In the genomic region with DNA sequence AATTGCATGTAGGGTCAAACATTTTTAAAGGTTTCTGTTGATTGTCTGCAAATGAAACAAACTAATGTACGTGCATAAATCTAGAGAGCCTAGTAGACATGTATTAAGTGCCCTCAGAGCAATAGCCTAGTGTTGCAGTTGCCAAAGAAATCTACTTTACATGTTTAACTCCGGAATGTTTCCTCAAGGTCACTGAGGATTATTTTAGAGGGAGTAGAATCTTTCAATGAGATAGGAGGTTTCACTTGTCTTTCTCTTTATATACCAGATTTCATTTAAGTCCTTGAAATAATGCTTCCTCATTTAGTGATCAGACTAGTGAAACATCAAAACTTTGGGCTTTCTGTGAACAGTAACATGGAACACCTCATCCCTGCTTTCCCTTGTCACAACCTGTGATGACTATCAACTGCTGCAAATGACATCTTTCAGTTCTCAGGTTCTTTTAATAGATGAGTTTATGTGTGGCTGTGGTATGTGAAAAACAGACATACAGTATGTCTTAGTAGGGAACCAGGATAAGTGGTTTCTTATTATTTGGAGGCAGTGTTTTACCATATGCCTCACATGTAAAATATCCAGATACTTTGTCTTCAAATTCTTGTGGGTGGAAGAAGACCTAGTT, we compare ENCODE assay signal across 19 cellular contexts. TPM values are rescaled to one million over a fixed set of nuclear protein-coding genes. Genes with fewer than 3 reads are reported as not detected.
DNase-seq lines count a peak whose midpoint lies in the region; ATAC-seq, FAIRE-seq and TF ChIP-seq lines count a peak whose summit lies in the region.
"Had no signal": no experiment of that assay in that cellular context is flagged by ENCODE, and none has a peak within 500 bp of the region (broad histone marks: within the 10 kb centered on the region; RNA-seq: fewer than 3 reads in every experiment).

No MANE protein-coding gene starts in this region.

- peak overlapping the region; percentile 90 for H3K27ac ChIP-seq in SJCRH30
- H3K27ac ChIP-seq in tibial artery = no peak overlapping the region
- H3K27ac ChIP-seq in substantia nigra (ENCODE audit: low read depth, low read length, poor library complexity, severe bottlenecking) = no peak overlapping the region

- H3K27me3 Mint-ChIP-seq in mesothelial cell of epicardium (ENCODE audit: low read depth) = no peaks in the 10 kb centered on the region
- no peaks in the 10 kb centered on the region for H3K27me3 Mint-ChIP-seq in activated CD4-positive, alpha-beta T cell treated with anti-CD3 and anti-CD28 coated beads for 36 hours
- H3K27me3 Mint-ChIP-seq: activated CD4-positive, alpha-beta T cell treated with anti-CD3 and anti-CD28 coated beads, Interleukin-2, amount 10 ng/mL, durations not matched to agents 7 days and 5 days; CD4-positive, CD25-positive, alpha-beta regulatory T cell had no signal

- peaks cover 9% of the 10 kb centered on the region for H3K36me3 Mint-ChIP-seq in mesothelial cell of epicardium
- H3K36me3 Mint-ChIP-seq in activated CD4-positive, alpha-beta T cell treated with anti-CD3 and anti-CD28 coated beads for 36 hours (ENCODE audit: low read depth) = peaks cover 29% of the 10 kb centered on the region

- peak overlapping the region; percentile 71 for H3K4me3 ChIP-seq in SJCRH30
- H3K4me3 ChIP-seq in tibial artery = no peak overlapping the region

- H3K36me3 ChIP-seq in SJCRH30 (peaks cover 9% of the 10 kb centered on the region), tibial artery (no peaks in the 10 kb centered on the region)

- no peaks in the 10 kb centered on the region for H3K9me3 Mint-ChIP-seq in mesothelial cell of epicardium
- H3K9me3 Mint-ChIP-seq in activated CD4-positive, alpha-beta T cell treated with anti-CD3 and anti-CD28 coated beads for 36 hours (ENCODE audit: low read depth) = no peaks in the 10 kb centered on the region
- H3K9me3 Mint-ChIP-seq: activated CD4-positive, alpha-beta T cell treated with anti-CD3 and anti-CD28 coated beads, Interleukin-2, amount 10 ng/mL, durations not matched to agents 7 days and 5 days; CD4-positive, CD25-positive, alpha-beta regulatory T cell had no signal

- H3K27me3 ChIP-seq in SJCRH30 = no peaks in the 10 kb centered on the region
- no peaks in the 10 kb centered on the region for H3K27me3 ChIP-seq in tibial artery

- CTCF ChIA-PET in activated CD4-positive, alpha-beta T cell treated with anti-CD3 and anti-CD28 coated beads for 36 hours (lab: Charles Lee) = no interaction called here

- FAIRE-seq in H54 (lab: Jason Lieb, UNC) = peak; percentile 75

- no peak for ATAC-seq in left colon
- ATAC-seq in activated CD4-positive, alpha-beta T cell treated with anti-CD3 and anti-CD28 coated beads for 36 hours = no peak

- H3K9me3 ChIP-seq in SJCRH30 (replicated peaks) (no peaks in the 10 kb centered on the region), tibial artery (no peaks in the 10 kb centered on the region)

- no peak overlapping the region for H3K27ac Mint-ChIP-seq in mesothelial cell of epicardium
- H3K27ac Mint-ChIP-seq in activated CD4-positive, alpha-beta T cell treated with anti-CD3 and anti-CD28 coated beads for 36 hours = no peak overlapping the region
- H3K27ac Mint-ChIP-seq: activated CD4-positive, alpha-beta T cell treated with anti-CD3 and anti-CD28 coated beads, Interleukin-2, amount 10 ng/mL, durations not matched to agents 7 days and 5 days; CD4-positive, CD25-positive, alpha-beta regulatory T cell had no signal

- intact Hi-C loops in left colon (cut with DNase I, micrococcal nuclease) = no loop called here
- intact Hi-C loops in activated CD4-positive, alpha-beta T cell treated with anti-CD3 and anti-CD28 coated beads for 36 hours (cut with DNase I, micrococcal nuclease) = loop anchor here (1.0 to 10.0 kb wide), 2 partner anchors 7 to 981 kb away; partner anchors contain the start of gene CWC22 (in 1 of the 2)
- intact Hi-C loops in tibial artery (cut with DNase I; ENCODE audit: low total_unique reads) = no loop called here

- no peak for TF ChIP-seq POLR2A in H54 (IDR thresholded peaks at IDR 0.05; ENCODE audit: low read depth, low read length)

- POLR2A ChIA-PET in activated CD4-positive, alpha-beta T cell treated with anti-CD3 and anti-CD28 coated beads for 36 hours (lab: Charles Lee) = no interaction called here

- H3K4me1 Mint-ChIP-seq in mesothelial cell of epicardium = peaks cover 52% of the 10 kb centered on the region
- H3K4me1 Mint-ChIP-seq in activated CD4-positive, alpha-beta T cell treated with anti-CD3 and anti-CD28 coated beads for 36 hours = peaks cover 48% of the 10 kb centered on the region

- peaks cover 11% of the 10 kb centered on the region; the same call in 1 of the 2 replicates for H3K4me1 ChIP-seq in SJCRH30
- H3K4me1 ChIP-seq in tibial artery = peaks cover 0 to 52% (median 22%) of the 10 kb centered on the region in 4 donors

- TF ChIP-seq CTCF in mesothelial cell of epicardium (IDR thresholded peaks at IDR 0.05; ENCODE audit: unreplicated experiment) (no peak), tibial artery (IDR thresholded peaks at IDR 0.05) (no peak)

- H3K4me3 Mint-ChIP-seq in mesothelial cell of epicardium = peak overlapping the region; percentile 13
- H3K4me3 Mint-ChIP-seq in activated CD4-positive, alpha-beta T cell treated with anti-CD3 and anti-CD28 coated beads for 36 hours = no peak overlapping the region
- H3K4me3 Mint-ChIP-seq: activated CD4-positive, alpha-beta T cell treated with anti-CD3 and anti-CD28 coated beads, Interleukin-2, amount 10 ng/mL, durations not matched to agents 7 days and 5 days had no signal

- DNase-seq in EH (ENCODE audit: low read depth) (peak; percentile 11), H54 (ENCODE audit: insufficient read length, low spot score) (no peak), SJCRH30 (peak in 1 of 2 experiments; percentile 52), mesothelial cell of epicardium (ENCODE audit: low spot score in 2 of 2, unreplicated experiment in 2 of 2) (no peak), left colon (no peak), tibial artery (no peak), substantia nigra (lab: John Stamatoyannopoulos, UW) (no peak)
- DNase-seq in activated CD4-positive, alpha-beta T cell treated with anti-CD3 and anti-CD28 coated beads for 36 hours = no peak
- DNase-seq: activated CD4-positive, alpha-beta T cell treated with anti-CD3 and anti-CD28 coated beads, Interleukin-2, amount 10 ng/mL, durations not matched to agents 7 days and 5 days; activated T-cell treated with anti-CD3 and anti-CD28 coated beads, Interleukin-2, amount 50 U/mL, for 48 hours; CD4-positive, CD25-positive, alpha-beta regulatory T cell; kidney glomerular epithelial cell; NCI-H1417 treated with DMSO at 0.1 percent for 48 hours; NCI-H524; retina; SHP77; stimulated activated CD4-positive, alpha-beta T cell treated with anti-CD3 and anti-CD28 coated beads, Interleukin-4, amount 100 ng/mL, for 1 hour; T-helper 9 cell; trophoblast cell had no signal

RNA-seq across cellular contexts. Expression of gene UBE2E3, which starts 5.5 kb away (rescaled TPM):
- total RNA-seq in SJCRH30 (2014; rRNA removed; shearing (Covaris generic)) = 163 and 169 TPM in 2 replicates
- total RNA-seq in mesothelial cell of epicardium (109 to 112 TPM (median 111 TPM) in 3 replicates), left colon (10 to 100 TPM; 54.6 to 62.5 TPM)
- total RNA-seq in activated CD4-positive, alpha-beta T cell treated with anti-CD3 and anti-CD28 coated beads for 36 hours = 10 to 100 TPM; 37.0 to 69.6 TPM

Comparison
In these comparisons a context has a peak if more than half of its experiments do, and no peak if none do; other contexts are left out.
1. intact Hi-C loops: an anchor here in activated CD4-positive, alpha-beta T cell treated with anti-CD3 and anti-CD28 coated beads for 36 hours (1.0 to 10.0 kb wide); none called in left colon and tibial artery.